1 cellular context compared by ENCODE assay signal in genomic region chr3:176697284-176697889, GRCh38.
TF ChIP-seq lines count a peak whose summit lies in the region.

No MANE protein-coding gene starts in this region.

TF ChIP-seq in K562, 482 proteins besides CTCF, POLR2A, EP300 and RAD21 (continued from another document):
- TF ChIP-seq, protein P1, sequence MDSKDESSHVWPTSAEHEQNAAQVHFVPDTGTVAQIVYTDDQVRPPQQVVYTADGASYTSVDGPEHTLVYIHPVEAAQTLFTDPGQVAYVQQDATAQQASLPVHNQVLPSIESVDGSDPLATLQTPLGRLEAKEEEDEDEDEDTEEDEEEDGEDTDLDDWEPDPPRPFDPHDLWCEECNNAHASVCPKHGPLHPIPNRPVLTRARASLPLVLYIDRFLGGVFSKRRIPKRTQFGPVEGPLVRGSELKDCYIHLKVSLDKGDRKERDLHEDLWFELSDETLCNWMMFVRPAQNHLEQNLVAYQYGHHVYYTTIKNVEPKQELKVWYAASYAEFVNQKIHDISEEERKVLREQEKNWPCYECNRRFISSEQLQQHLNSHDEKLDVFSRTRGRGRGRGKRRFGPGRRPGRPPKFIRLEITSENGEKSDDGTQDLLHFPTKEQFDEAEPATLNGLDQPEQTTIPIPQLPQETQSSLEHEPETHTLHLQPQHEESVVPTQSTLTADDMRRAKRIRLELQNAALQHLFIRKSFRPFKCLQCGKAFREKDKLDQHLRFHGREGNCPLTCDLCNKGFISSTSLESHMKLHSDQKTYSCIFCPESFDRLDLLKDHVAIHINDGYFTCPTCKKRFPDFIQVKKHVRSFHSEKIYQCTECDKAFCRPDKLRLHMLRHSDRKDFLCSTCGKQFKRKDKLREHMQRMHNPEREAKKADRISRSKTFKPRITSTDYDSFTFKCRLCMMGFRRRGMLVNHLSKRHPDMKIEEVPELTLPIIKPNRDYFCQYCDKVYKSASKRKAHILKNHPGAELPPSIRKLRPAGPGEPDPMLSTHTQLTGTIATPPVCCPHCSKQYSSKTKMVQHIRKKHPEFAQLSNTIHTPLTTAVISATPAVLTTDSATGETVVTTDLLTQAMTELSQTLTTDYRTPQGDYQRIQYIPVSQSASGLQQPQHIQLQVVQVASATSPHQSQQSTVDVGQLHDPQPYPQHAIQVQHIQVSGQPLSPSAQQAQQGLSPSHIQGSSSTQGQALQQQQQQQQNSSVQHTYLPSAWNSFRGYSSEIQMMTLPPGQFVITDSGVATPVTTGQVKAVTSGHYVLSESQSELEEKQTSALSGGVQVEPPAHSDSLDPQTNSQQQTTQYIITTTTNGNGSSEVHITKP (IDR thresholded peaks at IDR 0.05; ENCODE audit: partially characterized antibody) = no peak
- TF ChIP-seq CBFA2T2 (conservative IDR thresholded peaks at IDR 0.05) (peak; percentile 36), ZKSCAN1 (IDR thresholded peaks at IDR 0.05; ENCODE audit: low read depth, low read length) (no peak), TAL1 (IDR thresholded peaks at IDR 0.05) (peak; percentile 53), ARID1B (IDR thresholded peaks at IDR 0.05) (peak; percentile 59), YY1 (IDR thresholded peaks at IDR 0.05; ENCODE audit: borderline replicate concordance in 1 of 3, control insufficient read depth in 1 of 3, extremely low read depth in 1 of 3, insufficient read depth in 3 of 3, insufficient read length in 1 of 3, insufficient replicate concordance in 2 of 3, low read depth in 1 of 3, low read length in 2 of 3) (no peak), TCF3 (CRISPR knock-in tag; IDR thresholded peaks at IDR 0.05) (peak; percentile 59), ZZZ3 (IDR thresholded peaks at IDR 0.05) (no peak), L3MBTL2 (IDR thresholded peaks at IDR 0.05) (peak; percentile 40), TEAD4 (IDR thresholded peaks at IDR 0.05; ENCODE audit: low read length) (peak; percentile 68), TEAD4 (CRISPR knock-in tag; IDR thresholded peaks at IDR 0.05; ENCODE audit: borderline replicate concordance) (no peak), KLF16 (IDR thresholded peaks at IDR 0.05) (no peak)
- TF ChIP-seq, protein P2, sequence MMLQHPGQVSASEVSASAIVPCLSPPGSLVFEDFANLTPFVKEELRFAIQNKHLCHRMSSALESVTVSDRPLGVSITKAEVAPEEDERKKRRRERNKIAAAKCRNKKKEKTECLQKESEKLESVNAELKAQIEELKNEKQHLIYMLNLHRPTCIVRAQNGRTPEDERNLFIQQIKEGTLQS (IDR thresholded peaks at IDR 0.05) = no peak
- TF ChIP-seq, protein P2 (CRISPR knock-in tag; conservative IDR thresholded peaks at IDR 0.05) = no peak
